Comparison of ENCODE assay signal across 12 cellular contexts in the genomic region with DNA sequence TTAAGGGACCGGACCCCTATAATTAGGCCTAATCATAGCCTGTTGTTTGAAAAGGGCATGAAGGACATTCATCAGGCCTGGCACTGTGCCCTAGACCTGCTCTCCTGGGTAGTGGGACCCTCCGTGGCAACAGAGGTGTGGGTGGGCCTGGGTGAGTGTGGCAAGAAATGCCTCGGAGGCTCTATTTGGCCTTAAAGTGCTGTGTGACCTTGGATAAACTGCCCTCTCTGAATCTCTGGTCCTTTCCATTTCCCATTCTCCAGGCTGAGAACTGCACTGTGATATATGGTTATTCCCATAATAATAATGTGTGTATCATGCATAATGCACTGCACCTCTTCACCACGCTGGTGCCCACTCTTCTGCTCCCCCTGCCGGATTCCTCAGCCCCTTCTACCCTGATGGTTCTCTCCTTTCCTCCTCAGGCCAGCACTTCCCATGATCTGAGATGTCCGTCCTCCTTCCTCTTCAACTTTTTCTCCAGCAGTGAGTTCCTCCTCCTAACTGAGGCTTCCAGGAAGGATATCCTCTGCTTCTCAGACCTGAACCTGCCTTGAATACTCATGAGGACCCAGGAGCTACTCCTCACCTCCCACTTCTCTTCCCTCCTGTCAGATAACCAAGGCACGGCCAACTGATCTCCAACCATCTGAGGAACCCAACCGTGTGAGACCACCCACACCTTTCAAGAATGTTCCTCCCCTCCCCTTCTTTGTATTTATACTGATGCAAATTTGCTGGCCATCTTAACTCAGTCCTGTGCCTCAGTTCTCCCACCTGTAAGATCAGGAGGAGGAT.
DNase-seq lines count a peak whose midpoint lies in the region; ATAC-seq and TF ChIP-seq lines count a peak whose summit lies in the region.
"Had no signal": no experiment of that assay in that cellular context is flagged by ENCODE, and none has a peak within 500 bp of the region (broad histone marks: within the 10 kb centered on the region; RNA-seq: fewer than 3 reads in every experiment).

No MANE protein-coding gene starts in this region.

- no peak overlapping the region for H3K4me3 Mint-ChIP-seq in neural progenitor cell

- H3K9me3 ChIP-seq in neural progenitor cell (ENCODE audit: low read depth): no peaks in the 10 kb centered on the region
- H3K9me3 ChIP-seq: A549 had no signal

- no peak overlapping the region for H3K27ac ChIP-seq in neural progenitor cell
- H3K27ac ChIP-seq: A549 had no signal

- no peak overlapping the region for H3K9ac ChIP-seq in neural progenitor cell

- H3K4me3 ChIP-seq in astrocyte of the spinal cord (ENCODE audit: low read depth, low read length): no peak overlapping the region
- H3K4me3 ChIP-seq in neural progenitor cell: no peak overlapping the region
- H3K4me3 ChIP-seq: A549 had no signal

- intact Hi-C loops in head of caudate nucleus (cut with DNase I): no loop called here

- H2AFZ ChIP-seq in neural progenitor cell (replicated peaks): no peak overlapping the region

- peak overlapping the region; percentile 11 for H3K27ac Mint-ChIP-seq in neural progenitor cell

- peaks cover 4% of the 10 kb centered on the region for H3F3A ChIP-seq in neural progenitor cell (ENCODE audit: low read depth)

- H4K20me1 ChIP-seq in neural progenitor cell (ENCODE audit: low read depth): no peaks in the 10 kb centered on the region

- peak; percentile 18 for DNase-seq in NCI-H1105 treated with DMSO at 0.1 percent for 48 hours (lab: John Stamatoyannopoulos, UW)
- no peak for DNase-seq in NCI-H1105 (lab: John Stamatoyannopoulos, UW)
- DNase-seq in astrocyte of the spinal cord (ENCODE audit: low read depth, low spot score): no peak
- peak; percentile 20 for DNase-seq in neural progenitor cell (ENCODE audit: low spot score)
- no peak for DNase-seq in head of caudate nucleus
- no peak for DNase-seq in amygdala (lab: John Stamatoyannopoulos, UW)
- DNase-seq: activated CD4-positive, alpha-beta T cell treated with anti-CD3 and anti-CD28 coated beads for 4 hours; EL; SHP77 treated with DMSO at 0.1 percent for 48 hours had no signal

- no peaks in the 10 kb centered on the region for H3K36me3 Mint-ChIP-seq in neural progenitor cell

- H3K4me1 ChIP-seq in neural progenitor cell: peaks cover 7% of the 10 kb centered on the region
- H3K4me1 ChIP-seq: A549 had no signal

- ATAC-seq in HG02623 (IDR thresholded peaks at IDR 0.05; ENCODE audit: unreplicated experiment) (peak; percentile 35), HG02938 (IDR thresholded peaks at IDR 0.05; ENCODE audit: unreplicated experiment) (no peak)

- no peaks in the 10 kb centered on the region for H3K79me2 ChIP-seq in neural progenitor cell (ENCODE audit: low read depth)

- H3K27me3 Mint-ChIP-seq in neural progenitor cell (ENCODE audit: insufficient read depth, low read depth): peaks cover 5% of the 10 kb centered on the region

- H3K4me2 ChIP-seq in neural progenitor cell: peak overlapping the region; percentile 35
- H3K4me2 ChIP-seq: A549 had no signal

- H3K36me3 ChIP-seq in neural progenitor cell: no peaks in the 10 kb centered on the region

- TF ChIP-seq CTCF in astrocyte of the spinal cord (IDR thresholded peaks at IDR 0.05; ENCODE audit: low read depth, low read length) (peak; percentile 42), neural progenitor cell (IDR thresholded peaks at IDR 0.05) (no peak)

- H3K9me3 Mint-ChIP-seq in neural progenitor cell: no peaks in the 10 kb centered on the region

- H3K27me3 ChIP-seq in neural progenitor cell: no peaks in the 10 kb centered on the region

- peaks cover 9% of the 10 kb centered on the region for H3K4me1 Mint-ChIP-seq in neural progenitor cell

- in situ Hi-C loops in astrocyte of the spinal cord (cut with HindIII; ENCODE audit: low sequenced_read_pairs): no loop called here

Comparison
In these comparisons a context has a peak if more than half of its experiments do, and no peak if none do; other contexts are left out.
1. DNase-seq: peak in NCI-H1105 treated with DMSO at 0.1 percent for 48 hours (single experiment) and neural progenitor cell (single experiment); none in NCI-H1105 (single experiment), astrocyte of the spinal cord (single experiment), head of caudate nucleus (0 of 42) and amygdala (0 of 56).